In genomic region chr11:6745465-6746015, GRCh38 we compare ENCODE assay signal across 11 cellular contexts. TPM values are rescaled to one million over a fixed set of nuclear protein-coding genes. Genes with fewer than 3 reads are reported as not detected.
A peak's percentile ranks its signal among the peaks of the same experiment; 100 is the strongest.
DNase-seq lines count a peak whose midpoint lies in the region; ATAC-seq, FAIRE-seq and TF ChIP-seq lines count a peak whose summit lies in the region.
"Had no signal": no experiment of that assay in that cellular context is flagged by ENCODE, and none has a peak within 500 bp of the region (broad histone marks: within the 10 kb centered on the region; RNA-seq: fewer than 3 reads in every experiment).

No MANE protein-coding gene starts in this region.

- H3K4me3 Mint-ChIP-seq in osteocyte (ENCODE audit: unreplicated experiment): no peak overlapping the region

- ATAC-seq in HG02852 (IDR thresholded peaks at IDR 0.05; ENCODE audit: unreplicated experiment): peak; percentile 64
- peak; percentile 82 for ATAC-seq in GM12878

- no peaks in the 10 kb centered on the region for H3K36me3 Mint-ChIP-seq in osteocyte (ENCODE audit: unreplicated experiment)

- FAIRE-seq in GM12878 (lab: Jason Lieb, UNC): peak; percentile 59
- FAIRE-seq: A204.1 had no signal

- in situ Hi-C loops in GM12878 (cut with MboI): loop anchor here (10.0 kb wide), 1 partner anchor 1121 kb away; the partner anchor contains the start of gene TRIM34

- DNase-seq in SIG-M5 treated with dmso at 0.1 percent for 504 hours (lab: John Stamatoyannopoulos, UW; ENCODE audit: unreplicated experiment): peak; percentile 24
- DNase-seq in SIG-M5 (lab: John Stamatoyannopoulos, UW): no peak
- DNase-seq in GM12878 (ENCODE audit: low read depth, low spot score): peak; percentile 66
- DNase-seq in stomach: no peak
- no peak for DNase-seq in Kasumi-1 (lab: John Stamatoyannopoulos, UW)
- no peak for DNase-seq in ovary
- no peak for DNase-seq in osteocyte (ENCODE audit: extremely low spot score, unreplicated experiment)

- H4K20me1 ChIP-seq in GM12878 (ENCODE audit: control insufficient read depth, insufficient read depth): no peaks in the 10 kb centered on the region

- POLR2A ChIA-PET in GM12878 (lab: Charles Lee): interaction anchor here (0.7 to 4.3 kb wide), 9 partner anchors 9 to 949 kb away, joined by 3 to 28 read pairs (median 4); partner anchors contain the start of genes MRPL17, TAF10 and TPP1

- H3K9me3 Mint-ChIP-seq in osteocyte (ENCODE audit: unreplicated experiment): no peaks in the 10 kb centered on the region

- no peak for TF ChIP-seq CTCF in GM12878 (IDR thresholded peaks at IDR 0.05 in 2 of 3, conservative IDR thresholded peaks at IDR 0.05 in 1 of 3; ENCODE audit: control insufficient read depth in 2 of 3, extremely low read depth in 1 of 3, insufficient read depth in 1 of 3, low read depth in 3 of 3, low read length in 3 of 3)
- TF ChIP-seq CTCF in stomach (IDR thresholded peaks at IDR 0.05): no peak
- no peak for TF ChIP-seq CTCF in ovary (IDR thresholded peaks at IDR 0.05)
- no peak for TF ChIP-seq CTCF in osteocyte (IDR thresholded peaks at IDR 0.05)

- H3K4me1 Mint-ChIP-seq in osteocyte (ENCODE audit: unreplicated experiment): no peaks in the 10 kb centered on the region

- H3K27ac Mint-ChIP-seq in osteocyte (ENCODE audit: unreplicated experiment): no peak overlapping the region

- SMC1A ChIA-PET in GM12878 (lab: Charles Lee; ENCODE audit: uncharacterized antibody, unreplicated experiment): interaction anchor here (0.9 to 18.2 kb wide), 12 partner anchors 5 to 142 kb away, joined by 3 to 420 read pairs (median 6); partner anchors contain the start of genes ILK, OR2AG2, RRP8 and TAF10

- peak overlapping the region; percentile 71 for H3K4me3 ChIP-seq in GM12878
- peak overlapping the region; percentile 20 to 41 (median 28) for H3K4me3 ChIP-seq in stomach
- H3K4me3 ChIP-seq in ovary: no peak overlapping the region

- H3K27me3 ChIP-seq in GM12878 (replicated peaks in 1 of 2; ENCODE audit: control insufficient read depth in 2 of 2, insufficient read depth in 2 of 2, low read length in 1 of 2): no peaks in the 10 kb centered on the region
- H3K27me3 ChIP-seq in stomach: no peaks in the 10 kb centered on the region
- H3K27me3 ChIP-seq in ovary: no peaks in the 10 kb centered on the region

- peak overlapping the region; percentile 94 for H3K9ac ChIP-seq in GM12878 (ENCODE audit: control insufficient read depth, insufficient read depth, low read length)

- BruUV-seq in GM12878 (replicated peaks; lab: Mats Ljungman, UMichigan): no TSS peak

- TF ChIP-seq POLR2A in GM12878 (IDR thresholded peaks at IDR 0.05; ENCODE audit: low read depth, low read length) (no peak), stomach (IDR thresholded peaks at IDR 0.05) (no peak), ovary (IDR thresholded peaks at IDR 0.05) (no peak)

- TF ChIP-seq EP300 in GM12878 (IDR thresholded peaks at IDR 0.05; ENCODE audit: borderline replicate concordance in 1 of 2, control insufficient read depth in 1 of 2, low read depth in 2 of 2, low read length in 2 of 2) (no peak), stomach (IDR thresholded peaks at IDR 0.05) (no peak), ovary (IDR thresholded peaks at IDR 0.05) (no peak)

- peak overlapping the region; percentile 99 for H3K27ac ChIP-seq in GM12878 (ENCODE audit: control insufficient read depth, insufficient read depth)
- H3K27ac ChIP-seq in stomach: peak overlapping the region in 4 of 5 donors; percentile 71 to 92 (median 78)
- H3K27ac ChIP-seq in ovary: no peak overlapping the region

- peaks cover 22% of the 10 kb centered on the region; the same call in 1 of the 2 replicates for H3K4me1 ChIP-seq in GM12878 (ENCODE audit: control insufficient read depth, insufficient read depth, low read length)
- H3K4me1 ChIP-seq in stomach: peaks cover 0 to 3% (median 0%) of the 10 kb centered on the region in 4 donors
- H3K4me1 ChIP-seq in ovary (ENCODE audit: insufficient read depth): no peaks in the 10 kb centered on the region

- 0% methylated on average over 2 of the region's 2 CpGs for WGBS in GM12878 (ENCODE audit: insufficient coverage, insufficient replicate concordance, low lambda C conversion rate, missing lambda C conversion rate)
- 41 to 64% (median 57%) methylated on average over 2 of the region's 2 CpGs for WGBS in stomach, 5 donors
- 45 to 56% (median 55%) methylated on average over 2 of the region's 2 CpGs for WGBS in ovary, 3 donors

- peak overlapping the region; percentile 10 for H2AFZ ChIP-seq in GM12878 (ENCODE audit: control insufficient read depth, low read depth, low read length)

- intact Hi-C loops in GM12878 (cut with micrococcal nuclease; ENCODE audit: unreplicated experiment) (loop anchor here (5.0 to 10.0 kb wide), 4 partner anchors 133 to 1051 kb away; partner anchors contain the start of genes CNGA4, FHIP1B, PPFIBP2 and TAF10), stomach (cut with DNase I; ENCODE audit: low total_unique reads) (no loop called here), ovary (cut with DNase I) (no loop called here)

- RAD21 ChIA-PET in GM12878 (lab: Charles Lee; ENCODE audit: unreplicated experiment): interaction anchor here (0.8 to 4.2 kb wide), 7 partner anchors 9 to 366 kb away, joined by 3 to 46 read pairs (median 4); partner anchors contain the start of genes MRPL17, SMPD1 and TPP1

- H3K79me2 ChIP-seq in GM12878 (ENCODE audit: control insufficient read depth, insufficient read depth, low read length): peaks cover 53% of the 10 kb centered on the region

- H3K36me3 ChIP-seq in GM12878 (ENCODE audit: control insufficient read depth in 2 of 2, insufficient read depth in 2 of 2, low read length in 1 of 2): no peaks in the 10 kb centered on the region
- no peaks in the 10 kb centered on the region for H3K36me3 ChIP-seq in stomach
- no peaks in the 10 kb centered on the region for H3K36me3 ChIP-seq in ovary

- H3K27me3 Mint-ChIP-seq in osteocyte (ENCODE audit: unreplicated experiment): peaks cover 39% of the 10 kb centered on the region

- CTCF ChIA-PET in GM12878 (lab: Yijun Ruan, JAX): interaction anchor here (0.6 to 17.5 kb wide), 15 partner anchors 6 to 768 kb away, joined by 3 to 728 read pairs (median 3); partner anchors contain the start of genes MRPL17, OR2AG2, PPFIBP2 and TPP1

- no peaks in the 10 kb centered on the region; the same call in 2 of the 3 replicates for H3K9me3 ChIP-seq in GM12878 (replicated peaks; ENCODE audit: control insufficient read depth, insufficient read depth, low read length)
- H3K9me3 ChIP-seq in stomach: no peaks in the 10 kb centered on the region
- H3K9me3 ChIP-seq in ovary: no peaks in the 10 kb centered on the region

- no peak for TF ChIP-seq RAD21 in GM12878 (IDR thresholded peaks at IDR 0.05; ENCODE audit: insufficient read depth, low read depth, low read length)

- peak overlapping the region; percentile 90 for H3K4me2 ChIP-seq in GM12878 (ENCODE audit: control insufficient read depth, insufficient read depth)

RNA-seq across cellular contexts. Expression of gene OR2AG2, which starts 26.2 kb away (rescaled TPM):
- total RNA-seq in GM12878 (2013; cell fraction: nucleolus; rRNA removed): 3.2 and 3.5 TPM in 2 replicates
- total RNA-seq in GM12878 (2014; rRNA removed) (0.06 and 0.16 TPM in 2 replicates), GM12878 (2014; rRNA removed; fragmentation: Illumina TruSeq; extraction: Trizol) (0.05 and 0.09 TPM in 2 replicates), GM12878 (2021) (not detected in 2 replicates), stomach (under 1 TPM in 2 of 5 donors, not detected in 3; 0.29 to 0.55 TPM), ovary (under 1 TPM in 4 of 7 donors, not detected in 3; under 0.01 to 0.17 (median 0.05) TPM), osteocyte (0.08 TPM in 1 of 2 replicates, not detected in the other)
- polyA plus RNA-seq in GM12878 (2011; ENCODE audit: low read depth): not detected
- polyA plus RNA-seq in GM12878 (2011; rRNA removed) (0.08 and 0.10 TPM in 2 replicates), GM12878 (2014; fragmentation: Illumina TruSeq; extraction: Trizol) (0.01 and 0.10 TPM in 2 replicates), GM12878 (2014; fragmentation: Nextera tagmentation; extraction: Ambion mirVana) (not detected), GM12878 (2014; rRNA removed) (not detected in 2 replicates), GM12878 (2016; fragmentation: Nextera tagmentation; extraction: Ambion mirVana) (not detected), stomach (not detected), ovary (under 1 TPM in 1 of 2 donors, not detected in 1; 0.03 TPM)
- polyA plus RNA-seq in GM12878 (2011; cell fraction: cytosol; rRNA removed): 0.23 and 0.30 TPM in 2 replicates
- 0.18 and 0.25 TPM in 2 replicates for polyA plus RNA-seq in GM12878 (2011; cell fraction: nucleus; rRNA removed)
- polyA plus RNA-seq in GM12878 (2012): 0.03 TPM in 1 of 2 replicates, not detected in the other
- 1.8 and 3.2 TPM in 2 replicates for polyA minus RNA-seq in GM12878 (2011; rRNA and poly(A)+ RNA removed)
- polyA minus RNA-seq in GM12878 (2011; cell fraction: cytosol; rRNA and poly(A)+ RNA removed): not detected in 2 replicates
- 1.8 and 2.1 TPM in 2 replicates for polyA minus RNA-seq in GM12878 (2011; cell fraction: nucleus; rRNA and poly(A)+ RNA removed)
- total RNA-seq: epithelial cell of proximal tubule, HT1080 had no signal

RNA-seq across cellular contexts. Expression of gene OR2AG1, which starts 37.3 kb away (rescaled TPM):
- not detected in 2 replicates for total RNA-seq in GM12878 (2013; cell fraction: nucleolus; rRNA removed)
- total RNA-seq in GM12878 (2014; rRNA removed) (not detected in 2 replicates), GM12878 (2014; rRNA removed; fragmentation: Illumina TruSeq; extraction: Trizol) (not detected in 2 replicates), GM12878 (2021) (not detected in 2 replicates), stomach (under 1 TPM in 1 of 5 donors, not detected in 4; under 0.01 TPM), ovary (not detected), osteocyte (not detected in 2 replicates)
- not detected for polyA plus RNA-seq in GM12878 (2011; ENCODE audit: low read depth)
- polyA plus RNA-seq in GM12878 (2011; rRNA removed) (not detected in 2 replicates), GM12878 (2014; fragmentation: Illumina TruSeq; extraction: Trizol) (not detected in 2 replicates), GM12878 (2014; fragmentation: Nextera tagmentation; extraction: Ambion mirVana) (not detected), GM12878 (2014; rRNA removed) (not detected in 2 replicates), GM12878 (2016; fragmentation: Nextera tagmentation; extraction: Ambion mirVana) (not detected), stomach (not detected), ovary (not detected)
- polyA plus RNA-seq in GM12878 (2011; cell fraction: cytosol; rRNA removed): not detected in 2 replicates
- polyA plus RNA-seq in GM12878 (2011; cell fraction: nucleus; rRNA removed): not detected in 2 replicates
- not detected in 2 replicates for polyA plus RNA-seq in GM12878 (2012)
- polyA minus RNA-seq in GM12878 (2011; rRNA and poly(A)+ RNA removed): not detected in 2 replicates
- not detected in 2 replicates for polyA minus RNA-seq in GM12878 (2011; cell fraction: cytosol; rRNA and poly(A)+ RNA removed)
- not detected in 2 replicates for polyA minus RNA-seq in GM12878 (2011; cell fraction: nucleus; rRNA and poly(A)+ RNA removed)
- total RNA-seq: epithelial cell of proximal tubule, HT1080 had no signal

RNA-seq across cellular contexts. Expression of gene OR6A2, which starts 53.9 kb away (rescaled TPM):
- 7.3 and 9.5 TPM in 2 replicates for total RNA-seq in GM12878 (2013; cell fraction: nucleolus; rRNA removed)
- 0.05 and 0.17 TPM in 2 replicates for total RNA-seq in GM12878 (2014; rRNA removed)
- total RNA-seq in GM12878 (2014; rRNA removed; fragmentation: Illumina TruSeq; extraction: Trizol): 0.04 and 0.05 TPM in 2 replicates
- not detected in 2 replicates for total RNA-seq in GM12878 (2021)
- not detected for polyA plus RNA-seq in GM12878 (2011; ENCODE audit: low read depth)
- polyA plus RNA-seq in GM12878 (2011; rRNA removed): 0.03 TPM in 1 of 2 replicates, not detected in the other
- not detected in 2 replicates for polyA plus RNA-seq in GM12878 (2011; cell fraction: cytosol; rRNA removed)
- 0.19 and 0.39 TPM in 2 replicates for polyA plus RNA-seq in GM12878 (2011; cell fraction: nucleus; rRNA removed)
- polyA plus RNA-seq in GM12878 (2012): not detected in 2 replicates
- polyA plus RNA-seq in GM12878 (2014; fragmentation: Illumina TruSeq; extraction: Trizol): not detected in 2 replicates
- polyA plus RNA-seq in GM12878 (2014; fragmentation: Nextera tagmentation; extraction: Ambion mirVana): not detected
- not detected in 2 replicates for polyA plus RNA-seq in GM12878 (2014; rRNA removed)
- not detected for polyA plus RNA-seq in GM12878 (2016; fragmentation: Nextera tagmentation; extraction: Ambion mirVana)
- polyA minus RNA-seq in GM12878 (2011; rRNA and poly(A)+ RNA removed): 1.9 and 2.3 TPM in 2 replicates
- polyA minus RNA-seq in GM12878 (2011; cell fraction: cytosol; rRNA and poly(A)+ RNA removed): not detected in 2 replicates
- polyA minus RNA-seq in GM12878 (2011; cell fraction: nucleus; rRNA and poly(A)+ RNA removed): 1.5 and 3.5 TPM in 2 replicates
- under 1 TPM in 1 of 5 donors, not detected in 4; 0.55 TPM for total RNA-seq in stomach
- polyA plus RNA-seq in stomach: not detected
- total RNA-seq in ovary: under 1 TPM in 5 of 7 donors, not detected in 2; 0.17 to 0.46 (median 0.20) TPM
- not detected for polyA plus RNA-seq in ovary
- 0.08 TPM in 1 of 2 replicates, not detected in the other for total RNA-seq in osteocyte
- total RNA-seq: epithelial cell of proximal tubule, HT1080 had no signal

Comparison
In these comparisons a context has a peak if more than half of its experiments do, and no peak if none do; other contexts are left out.
1. DNase-seq: peak in SIG-M5 treated with dmso at 0.1 percent for 504 hours (single experiment) and GM12878 (single experiment); none in SIG-M5 (single experiment), stomach (single experiment), Kasumi-1 (0 of 2), ovary (0 of 5) and osteocyte (single experiment).
2. H3K27ac ChIP-seq: peak in GM12878 (single experiment) and stomach (4 of 5); none in ovary (0 of 2).